Comparison of ENCODE assay signal across 8 cellular contexts in genomic region chr10:132923384-132923783, GRCh38. TPM values are rescaled to one million over a fixed set of nuclear protein-coding genes. Genes with fewer than 3 reads are reported as not detected.
"Had no signal": no experiment of that assay in that cellular context is flagged by ENCODE, and none has a peak within 500 bp of the region (broad histone marks: within the 10 kb centered on the region; RNA-seq: fewer than 3 reads in every experiment).

No MANE protein-coding gene starts in this region.

RNA-seq across cellular contexts. Expression of gene CFAP46, which starts 19.0 kb away (rescaled TPM):
- total RNA-seq: activated CD4-positive, alpha-beta T cell treated with anti-CD3 and anti-CD28 coated beads, Interleukin-2, amount 10 ng/mL, durations not matched to agents 24 days and 14 days; activated naive CD4-positive, alpha-beta T cell treated with anti-CD3 and anti-CD28 coated beads for 36 hours; activated T-helper 1 cell treated with anti-CD3 and anti-CD28 coated beads, Interleukin-12 subunit alpha, Interleukin-12 subunit beta, Interleukin-2, Interleukin-4 antibody, amounts not matched to agents 30 ng/mL and 10 ng/mL and 1 ng/mL, durations not matched to agents 14 hours and 24 hours and 36 hours; activated T-helper 17 cell treated with anti-CD3 and anti-CD28 coated beads, Interleukin-2, amount 50 U/mL, for 72 hours; T-cell; T-helper 1 cell treated with Interleukin-12 subunit alpha and Interleukin-12 subunit beta and Interleukin-4 antibody, amounts not matched to agents 30 ng/mL and 1 ng/mL, for 36 hours; T-helper 17 cell had no signal
- polyA plus RNA-seq: aorta had no signal
